In genomic region chr14:61147898-61148549, GRCh38 we compare ENCODE assay signal across 1 cellular context.
A peak's percentile ranks its signal among the peaks of the same experiment; 100 is the strongest.
TF ChIP-seq lines count a peak whose summit lies in the region.

No MANE protein-coding gene starts in this region.

TF ChIP-seq in HepG2, 621 proteins besides CTCF, POLR2A, EP300 and RAD21 (continued from another document):
- TF ChIP-seq, protein P1, sequence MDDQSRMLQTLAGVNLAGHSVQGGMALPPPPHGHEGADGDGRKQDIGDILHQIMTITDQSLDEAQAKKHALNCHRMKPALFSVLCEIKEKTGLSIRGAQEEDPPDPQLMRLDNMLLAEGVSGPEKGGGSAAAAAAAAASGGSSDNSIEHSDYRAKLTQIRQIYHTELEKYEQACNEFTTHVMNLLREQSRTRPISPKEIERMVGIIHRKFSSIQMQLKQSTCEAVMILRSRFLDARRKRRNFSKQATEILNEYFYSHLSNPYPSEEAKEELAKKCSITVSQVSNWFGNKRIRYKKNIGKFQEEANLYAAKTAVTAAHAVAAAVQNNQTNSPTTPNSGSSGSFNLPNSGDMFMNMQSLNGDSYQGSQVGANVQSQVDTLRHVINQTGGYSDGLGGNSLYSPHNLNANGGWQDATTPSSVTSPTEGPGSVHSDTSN (CRISPR knock-in tag; IDR thresholded peaks at IDR 0.05; ENCODE audit: borderline replicate concordance) = no peak
- TF ChIP-seq YY1 (IDR thresholded peaks at IDR 0.05; ENCODE audit: insufficient read depth, insufficient replicate concordance, low read depth, low read length) (peak; percentile 88), MYC (CRISPR knock-in tag; IDR thresholded peaks at IDR 0.05; ENCODE audit: borderline replicate concordance) (0 out of 2 replicates have a peak, but pooled peaks have one; percentile 24), HMGA1 (CRISPR knock-in tag; conservative IDR thresholded peaks at IDR 0.05) (no peak), HOXA3 (CRISPR knock-in tag; IDR thresholded peaks at IDR 0.05) (0 out of 2 replicates have a peak, but pooled peaks have one; percentile 23), SAP130 (CRISPR knock-in tag; IDR thresholded peaks at IDR 0.05; ENCODE audit: low read depth) (no peak)
